ENCODE assay signal across 11 cellular contexts in the genomic region with DNA sequence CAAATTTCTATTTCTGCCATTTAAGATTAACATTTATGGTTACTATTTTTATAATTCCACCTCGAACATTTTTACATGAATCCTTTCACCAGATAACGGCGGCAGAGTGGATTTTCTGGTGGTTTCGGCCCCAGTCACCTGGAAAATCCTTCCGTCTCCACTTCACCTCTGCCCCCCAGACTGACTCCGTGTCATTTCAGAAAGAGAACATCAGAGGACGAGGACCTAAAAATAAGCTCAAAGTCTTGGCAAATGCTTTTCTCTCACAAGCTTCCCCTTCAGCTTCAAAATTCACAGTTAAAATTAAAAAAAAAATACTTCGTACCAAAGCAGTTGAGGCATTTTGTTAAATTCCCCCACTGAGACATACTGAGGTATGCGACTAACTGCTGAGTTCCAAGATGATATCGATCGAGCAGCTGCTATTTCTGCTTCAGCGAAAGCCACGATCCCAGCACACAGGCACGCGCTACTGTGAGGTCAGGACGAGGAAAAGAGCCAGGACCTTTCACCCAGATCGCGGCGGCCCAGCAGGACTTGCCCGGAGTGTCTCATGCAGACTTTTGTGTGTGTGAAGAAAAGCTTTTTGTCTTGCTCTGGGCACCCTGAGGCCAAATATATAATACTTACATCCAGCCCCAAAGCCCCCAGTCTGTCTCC. TPM values are rescaled to one million over a fixed set of nuclear protein-coding genes. Genes with fewer than 3 reads are reported as not detected.
DNase-seq lines count a peak whose midpoint lies in the region; ATAC-seq, FAIRE-seq and TF ChIP-seq lines count a peak whose summit lies in the region.
"Had no signal": no experiment of that assay in that cellular context is flagged by ENCODE, and none has a peak within 500 bp of the region (broad histone marks: within the 10 kb centered on the region; RNA-seq: fewer than 3 reads in every experiment).

No MANE protein-coding gene starts in this region.

- H2BK12ac ChIP-seq in trophoblast cell (ENCODE audit: low read length) = peak overlapping the region; percentile 93

- TF ChIP-seq EP300 in K562 (IDR thresholded peaks at IDR 0.05; ENCODE audit: low read length) = no peak

- ATAC-seq in K562 (no peak), SK-N-SH treated with all-trans-retinoic acid at 6 μM for 48 hours (no peak; the same call in 2 of the 3 replicates)
- ATAC-seq: activated T-cell treated with anti-CD3 and anti-CD28 coated beads, Interleukin-2, amount 50 U/mL, for 4 hours had no signal

- no peak for FAIRE-seq in K562 (lab: Jason Lieb, UNC)

- DNase-seq in C1 segment of cervical spinal cord (lab: John Stamatoyannopoulos, UW) (peak in 12 of 14 donors; percentile 28 to 85 (median 68)), K562 (ENCODE audit: extremely low read depth in 1 of 4, low spot score in 3 of 4) (peak in 1 of 4 experiments; percentile 6), hippocampal formation (lab: John Stamatoyannopoulos, UW) (peak; percentile 82 to 96), trophoblast cell (peak; percentile 91 to 94), NCI-H1436 treated with DMSO at 0.1 percent for 48 hours (lab: John Stamatoyannopoulos, UW) (no peak), GM20000 (ENCODE audit: low spot score) (no peak), DMS153 treated with DMSO at 0.1 percent for 48 hours (lab: John Stamatoyannopoulos, UW; ENCODE audit: unreplicated experiment) (no peak)
- DNase-seq: activated T-cell treated with anti-CD3 and anti-CD28 coated beads, Interleukin-2, amount 50 U/mL, for 4 hours; CD4-positive, CD25-positive, alpha-beta regulatory T cell had no signal

- no peaks in the 10 kb centered on the region for H4K20me1 ChIP-seq in K562 (replicated peaks; ENCODE audit: control insufficient read depth, insufficient read depth, low read length)

- H3K23ac ChIP-seq in trophoblast cell (ENCODE audit: low read length) = no peak overlapping the region

- H2AFZ ChIP-seq in K562 (ENCODE audit: low read depth, low read length) = no peak overlapping the region; the same call in 1 of the 2 replicates
- no peak overlapping the region for H2AFZ ChIP-seq in trophoblast cell (ENCODE audit: insufficient read depth, low read length, poor library complexity)

- peak overlapping the region; percentile 52 for H2BK120ac ChIP-seq in trophoblast cell (ENCODE audit: insufficient read depth, low read length, poor library complexity)

- H2AK5ac ChIP-seq in trophoblast cell (ENCODE audit: low read length) = no peak overlapping the region

- no peaks in the 10 kb centered on the region for H3K4me1 ChIP-seq in K562 (replicated peaks in 1 of 2; ENCODE audit: control insufficient read depth in 2 of 2, insufficient read depth in 2 of 2, low read length in 2 of 2)
- peaks cover 13 to 15% of the 10 kb centered on the region in 2 experiments for H3K4me1 ChIP-seq in trophoblast cell (ENCODE audit: control insufficient read depth in 1 of 2, insufficient read depth in 2 of 2, low read length in 2 of 2)

- no peaks in the 10 kb centered on the region for H3K36me3 ChIP-seq in K562 (ENCODE audit: control insufficient read depth, insufficient read depth, low read length)
- H3K36me3 ChIP-seq in trophoblast cell (ENCODE audit: control insufficient read depth in 1 of 2, insufficient read depth in 2 of 2, low read length in 2 of 2) = no peaks in the 10 kb centered on the region

- H4K8ac ChIP-seq in trophoblast cell (ENCODE audit: low read depth, low read length) = no peak overlapping the region

- no peak for TF ChIP-seq POLR2A in K562 (conservative IDR thresholded peaks at IDR 0.05)

- CTCF ChIA-PET in K562 (lab: Yijun Ruan, JAX; ENCODE audit: low intra/inter-chr PET ratio) = no interaction called here

- no peak for TF ChIP-seq RAD21 in K562 (CRISPR knock-in tag; conservative IDR thresholded peaks at IDR 0.05 in 1 of 2, IDR thresholded peaks at IDR 0.05 in 1 of 2)

- H3K9ac ChIP-seq in K562 (ENCODE audit: insufficient read depth in 1 of 2, low read depth in 2 of 2, low read length in 2 of 2) = no peak overlapping the region
- H3K9ac ChIP-seq in trophoblast cell (ENCODE audit: low read length) = no peak overlapping the region

- H3K27ac ChIP-seq in K562 (ENCODE audit: extremely low read depth, low read depth, low read length) = no peak overlapping the region
- peak overlapping the region; percentile 54 for H3K27ac ChIP-seq in trophoblast cell (ENCODE audit: low read depth, low read length)

- peak overlapping the region; percentile 74 for H3K14ac ChIP-seq in trophoblast cell (ENCODE audit: low read length)

- no peak overlapping the region for H3K18ac ChIP-seq in trophoblast cell (ENCODE audit: low read length)

- H4K12ac ChIP-seq in trophoblast cell (ENCODE audit: low read depth, low read length) = no peak overlapping the region

- H3K27me3 ChIP-seq in K562 (ENCODE audit: control insufficient read depth in 2 of 2, insufficient read depth in 2 of 2, low read length in 2 of 2) = peaks cover 0 to 17% of the 10 kb centered on the region in 2 experiments; a peak in 1 of 5 replicates
- no peaks in the 10 kb centered on the region for H3K27me3 ChIP-seq in trophoblast cell (ENCODE audit: insufficient read depth, low read length)

- H3K4me3 ChIP-seq in K562 (no peak overlapping the region), trophoblast cell (ENCODE audit: low read depth, low read length) (no peak overlapping the region)
- H3K4me3 ChIP-seq: lung had no signal

- 19% methylated on average over 10 of the region's 20 CpGs for WGBS in K562 (ENCODE audit: insufficient coverage, low coverage, missing lambda C conversion rate)
- WGBS in trophoblast cell (ENCODE audit: extremely low coverage, insufficient coverage, insufficient read length) = no CpG with 5 or more reads among the region's 20 CpGs

- H3K9me3 ChIP-seq in K562 (replicated peaks; ENCODE audit: control insufficient read depth, insufficient read depth, low read depth, low read length) = no peaks in the 10 kb centered on the region
- no peaks in the 10 kb centered on the region for H3K9me3 ChIP-seq in trophoblast cell (ENCODE audit: insufficient read depth, low read depth, low read length)

- no TSS peak for BruUV-seq in K562 (replicated peaks; lab: Mats Ljungman, UMichigan)

- H4K91ac ChIP-seq in trophoblast cell (ENCODE audit: low read depth, low read length) = peak overlapping the region; percentile 89

- no peak for TF ChIP-seq CTCF in K562 (IDR thresholded peaks at IDR 0.05 in 2 of 3, conservative IDR thresholded peaks at IDR 0.05 in 1 of 3; ENCODE audit: insufficient read depth in 2 of 3, low read depth in 1 of 3, low read length in 3 of 3)
- no peak for TF ChIP-seq CTCF in GM20000 (IDR thresholded peaks at IDR 0.05; ENCODE audit: extremely low read depth, missing control alignments)

- H3K4me2 ChIP-seq in K562 (ENCODE audit: insufficient read depth, low read length) (no peak overlapping the region), trophoblast cell (ENCODE audit: low read length) (peak overlapping the region; percentile 9)

- H3K9me1 ChIP-seq in K562 (ENCODE audit: control insufficient read depth, insufficient read depth, low read length) = no peaks in the 10 kb centered on the region

- H2BK5ac ChIP-seq in trophoblast cell (ENCODE audit: low read depth, low read length, poor library complexity) = no peak overlapping the region

- in situ Hi-C loops in K562 (cut with MboI) = no loop called here

- H3K79me2 ChIP-seq in K562 (ENCODE audit: control insufficient read depth, insufficient read depth, low read length) = no peaks in the 10 kb centered on the region
- H3K79me2 ChIP-seq in trophoblast cell (ENCODE audit: control insufficient read depth, insufficient read depth, low read length, poor library complexity) = no peaks in the 10 kb centered on the region

- H3K4ac ChIP-seq in trophoblast cell (ENCODE audit: low read depth, low read length) = no peak overlapping the region

- peaks cover 10% of the 10 kb centered on the region for H3K79me1 ChIP-seq in trophoblast cell (ENCODE audit: low read length)

- intact Hi-C loops in K562 (cut with micrococcal nuclease) = no loop called here

- POLR2A ChIA-PET in K562 (lab: Yijun Ruan, JAX) = no interaction called here

RNA-seq across cellular contexts. Expression of gene ASPA, which starts 36.8 kb away (rescaled TPM):
- not detected in 2 replicates for total RNA-seq in K562 (2011; cell fraction: chromatin; rRNA removed; ENCODE audit: low replicate concordance)
- total RNA-seq in K562 (2011; cell fraction: nucleolus; rRNA removed) = not detected in 2 replicates
- not detected in 2 replicates for total RNA-seq in K562 (2011; cell fraction: nucleoplasm; rRNA removed)
- not detected in 2 replicates for total RNA-seq in K562 (2014; rRNA removed)
- not detected in 2 replicates for total RNA-seq in K562 (2014; rRNA removed; fragmentation: Illumina TruSeq; extraction: Trizol)
- not detected in 2 replicates for total RNA-seq in K562 (2015; rRNA removed; fragmentation: Illumina TruSeq; extraction: Trizol)
- total RNA-seq in K562 (2021) = not detected in 2 replicates
- not detected in 2 replicates for polyA plus RNA-seq in K562 (2011; rRNA removed)
- not detected in 2 replicates for polyA plus RNA-seq in K562 (2011; cell fraction: cytosol; rRNA removed)
- polyA plus RNA-seq in K562 (2011; cell fraction: nucleus; rRNA removed) = not detected in 2 replicates
- polyA plus RNA-seq in K562 (2012) = not detected in 2 replicates
- not detected in 2 replicates for polyA plus RNA-seq in K562 (2014; fragmentation: Illumina TruSeq; extraction: Trizol)
- not detected for polyA plus RNA-seq in K562 (2014; fragmentation: Nextera tagmentation; extraction: Ambion mirVana)
- not detected in 2 replicates for polyA plus RNA-seq in K562 (2014; rRNA removed)
- not detected in 2 replicates for polyA minus RNA-seq in K562 (2011; rRNA and poly(A)+ RNA removed)
- polyA minus RNA-seq in K562 (2011; cell fraction: cytosol; rRNA and poly(A)+ RNA removed) = not detected in 2 replicates
- polyA minus RNA-seq in K562 (2011; cell fraction: nucleus; rRNA and poly(A)+ RNA removed) = not detected in 2 replicates
- not detected in 2 replicates for polyA plus RNA-seq in trophoblast cell (2013)
- total RNA-seq: activated T-cell treated with anti-CD3 and anti-CD28 coated beads, Interleukin-2, amount 50 U/mL, for 4 hours; CD4-positive, CD25-positive, alpha-beta regulatory T cell had no signal
- polyA plus RNA-seq: CD4-positive, CD25-positive, alpha-beta regulatory T cell had no signal

RNA-seq across cellular contexts. Expression of gene SPATA22, which starts 41.0 kb away (rescaled TPM):
- total RNA-seq in K562 (2011; cell fraction: chromatin; rRNA removed; ENCODE audit: low replicate concordance) = not detected in 2 replicates
- 0.39 and 0.50 TPM in 2 replicates for total RNA-seq in K562 (2011; cell fraction: nucleolus; rRNA removed)
- not detected in 2 replicates for total RNA-seq in K562 (2011; cell fraction: nucleoplasm; rRNA removed)
- total RNA-seq in K562 (2014; rRNA removed) (0.16 and 0.18 TPM in 2 replicates), K562 (2014; rRNA removed; fragmentation: Illumina TruSeq; extraction: Trizol) (0.44 and 0.73 TPM in 2 replicates), K562 (2015; rRNA removed; fragmentation: Illumina TruSeq; extraction: Trizol) (0.33 and 0.38 TPM in 2 replicates), K562 (2021) (0.33 TPM in 1 of 2 replicates, not detected in the other)
- polyA plus RNA-seq in K562 (2011; rRNA removed) (0.17 TPM in 1 of 2 replicates, not detected in the other), K562 (2014; fragmentation: Illumina TruSeq; extraction: Trizol) (0.62 and 0.77 TPM in 2 replicates), K562 (2014; fragmentation: Nextera tagmentation; extraction: Ambion mirVana) (under 1 TPM; 0.48 to 0.66 TPM), K562 (2014; rRNA removed) (0.36 and 0.53 TPM in 2 replicates)
- polyA plus RNA-seq in K562 (2011; cell fraction: cytosol; rRNA removed) = not detected in 2 replicates
- not detected in 2 replicates for polyA plus RNA-seq in K562 (2011; cell fraction: nucleus; rRNA removed)
- 0.56 and 1.1 TPM in 2 replicates for polyA plus RNA-seq in K562 (2012)
- polyA minus RNA-seq in K562 (2011; rRNA and poly(A)+ RNA removed) = not detected in 2 replicates
- polyA minus RNA-seq in K562 (2011; cell fraction: cytosol; rRNA and poly(A)+ RNA removed) = not detected in 2 replicates
- 0.27 TPM in 1 of 2 replicates, not detected in the other for polyA minus RNA-seq in K562 (2011; cell fraction: nucleus; rRNA and poly(A)+ RNA removed)
- polyA plus RNA-seq in trophoblast cell (2013) = 0.08 and 0.18 TPM in 2 replicates
- total RNA-seq: activated T-cell treated with anti-CD3 and anti-CD28 coated beads, Interleukin-2, amount 50 U/mL, for 4 hours; CD4-positive, CD25-positive, alpha-beta regulatory T cell; lung had no signal

RNA-seq across cellular contexts. Expression of gene TRPV3, which starts 45.0 kb away (rescaled TPM):
- total RNA-seq in K562 (2011; cell fraction: chromatin; rRNA removed; ENCODE audit: low replicate concordance) = 0.90 and 1.3 TPM in 2 replicates
- 0.39 and 1.2 TPM in 2 replicates for total RNA-seq in K562 (2011; cell fraction: nucleolus; rRNA removed)
- total RNA-seq in K562 (2011; cell fraction: nucleoplasm; rRNA removed) = 0.69 and 0.73 TPM in 2 replicates
- total RNA-seq in K562 (2014; rRNA removed) (0.09 TPM in 1 of 2 replicates, not detected in the other), K562 (2014; rRNA removed; fragmentation: Illumina TruSeq; extraction: Trizol) (0.07 and 0.10 TPM in 2 replicates), K562 (2015; rRNA removed; fragmentation: Illumina TruSeq; extraction: Trizol) (0.11 TPM in 2 replicates), K562 (2021) (0.11 and 0.18 TPM in 2 replicates)
- polyA plus RNA-seq in K562 (2011; rRNA removed) (0.09 and 0.22 TPM in 2 replicates), K562 (2014; fragmentation: Illumina TruSeq; extraction: Trizol) (0.08 and 0.10 TPM in 2 replicates), K562 (2014; fragmentation: Nextera tagmentation; extraction: Ambion mirVana) (under 1 TPM in 1 of 2 experiments, not detected in 1; 0.03 TPM), K562 (2014; rRNA removed) (0.42 and 0.55 TPM in 2 replicates)
- polyA plus RNA-seq in K562 (2011; cell fraction: cytosol; rRNA removed) = 0.03 and 0.15 TPM in 2 replicates
- 0.32 and 0.55 TPM in 2 replicates for polyA plus RNA-seq in K562 (2011; cell fraction: nucleus; rRNA removed)
- polyA plus RNA-seq in K562 (2012) = 0.09 and 0.17 TPM in 2 replicates
- 0.25 and 0.36 TPM in 2 replicates for polyA minus RNA-seq in K562 (2011; rRNA and poly(A)+ RNA removed)
- polyA minus RNA-seq in K562 (2011; cell fraction: cytosol; rRNA and poly(A)+ RNA removed) = not detected in 2 replicates
- 0.27 and 0.44 TPM in 2 replicates for polyA minus RNA-seq in K562 (2011; cell fraction: nucleus; rRNA and poly(A)+ RNA removed)
- 0.29 and 0.57 TPM in 2 replicates for polyA plus RNA-seq in trophoblast cell (2013)

Comparison
In these comparisons a context has a peak if more than half of its experiments do, and no peak if none do; other contexts are left out.
1. DNase-seq: peak in C1 segment of cervical spinal cord (12 of 14), hippocampal formation (2 of 2) and trophoblast cell (2 of 2); none in NCI-H1436 treated with DMSO at 0.1 percent for 48 hours (single experiment), GM20000 (single experiment) and DMS153 treated with DMSO at 0.1 percent for 48 hours (single experiment).